23 cellular contexts compared by ENCODE assay signal in the genomic region with DNA sequence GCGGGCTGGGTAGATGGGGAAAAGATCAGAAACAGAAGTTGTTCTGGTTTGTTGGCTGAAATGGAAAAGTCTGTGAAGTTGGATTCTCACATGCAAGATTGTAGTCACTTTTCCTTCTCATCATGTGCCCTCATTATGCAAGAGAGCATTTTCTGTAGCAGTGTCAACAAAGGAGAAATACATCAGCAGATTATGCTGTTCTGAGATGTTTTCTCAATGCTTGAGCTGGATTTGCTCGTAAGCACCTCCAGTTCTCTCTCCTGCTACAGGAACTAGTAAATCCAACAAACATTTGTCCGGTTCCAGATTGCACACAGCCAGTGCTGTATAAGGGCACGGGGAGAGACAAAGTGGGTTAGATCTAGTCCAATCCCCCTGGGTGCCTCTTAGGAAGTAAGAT.
"Had no signal": no experiment of that assay in that cellular context is flagged by ENCODE, and none has a peak within 500 bp of the region (broad histone marks: within the 10 kb centered on the region; RNA-seq: fewer than 3 reads in every experiment).

No MANE protein-coding gene starts in this region.

- ATAC-seq: PC-3, SK-N-SH treated with all-trans-retinoic acid at 6 μM for 48 hours, WTC11 had no signal

- H3K4me1 ChIP-seq: adrenal gland, breast epithelium had no signal

- H3K27me3 ChIP-seq: adrenal gland, breast epithelium, SJSA1 had no signal

- H3K4me3 ChIP-seq: adrenal gland, breast epithelium, SJSA1 had no signal

- H3K36me3 Mint-ChIP-seq: activated naive CD8-positive, alpha-beta T cell treated with anti-CD3 and anti-CD28 coated beads, Interleukin-2, amount 10 ng/mL, durations not matched to agents 7 days and 5 days; WTC11 had no signal

- H3K27ac ChIP-seq: adrenal gland, breast epithelium, SJSA1 had no signal

- DNase-seq: activated CD4-positive, alpha-beta T cell treated with anti-CD3 and anti-CD28 coated beads, Interleukin-2, amount 10 ng/mL, durations not matched to agents 24 days and 14 days; activated CD4-positive, alpha-beta T cell treated with anti-CD3 and anti-CD28 coated beads, Interleukin-2, amount 50 U/mL, for 48 hours; activated CD4-positive, CD25-positive, alpha-beta regulatory T cell treated with anti-CD3 and anti-CD28 coated beads, Interleukin-2, amount 50 U/mL, for 72 hours; activated naive CD4-positive, alpha-beta T cell treated with anti-CD3 and anti-CD28 coated beads, Interleukin-2, amount 50 U/mL, for 16 hours; activated naive CD8-positive, alpha-beta T cell treated with anti-CD3 and anti-CD28 coated beads, Interleukin-2, amount 10 ng/mL, durations not matched to agents 7 days and 5 days; activated T-cell treated with anti-CD3 and anti-CD28 coated beads for 4 hours; adrenal gland; aorta; central memory CD4-positive, alpha-beta T cell; KG1; NCI-H1092; NCI-H1417 treated with DMSO at 0.1 percent for 48 hours; NCI-H187; NCI-H2081; NCI-H510A treated with DMSO at 0.1 percent for 48 hours; PC-3; SHP77; SW 1271 had no signal

- H3K27ac Mint-ChIP-seq: activated CD4-positive, alpha-beta T cell treated with anti-CD3 and anti-CD28 coated beads, Interleukin-2, amount 10 ng/mL, durations not matched to agents 24 days and 14 days; activated naive CD8-positive, alpha-beta T cell treated with anti-CD3 and anti-CD28 coated beads, Interleukin-2, amount 10 ng/mL, durations not matched to agents 7 days and 5 days; T-helper 1 cell treated with Interleukin-12 subunit alpha and Interleukin-12 subunit beta and Interleukin-4 antibody, amounts not matched to agents 30 μg/mL and 1 μg/mL, for 36 hours; WTC11 had no signal

- H3K9me3 Mint-ChIP-seq: activated naive CD8-positive, alpha-beta T cell treated with anti-CD3 and anti-CD28 coated beads, Interleukin-2, amount 10 ng/mL, durations not matched to agents 7 days and 5 days; T-helper 1 cell treated with Interleukin-12 subunit alpha and Interleukin-12 subunit beta and Interleukin-4 antibody, amounts not matched to agents 30 μg/mL and 1 μg/mL, for 36 hours had no signal

- H3K4me1 Mint-ChIP-seq: WTC11 had no signal

- H3K36me3 ChIP-seq: adrenal gland, breast epithelium, SJSA1 had no signal

- H3K4me3 Mint-ChIP-seq: activated CD4-positive, alpha-beta T cell treated with anti-CD3 and anti-CD28 coated beads, Interleukin-2, amount 10 ng/mL, durations not matched to agents 24 days and 14 days; activated naive CD8-positive, alpha-beta T cell treated with anti-CD3 and anti-CD28 coated beads, Interleukin-2, amount 10 ng/mL, durations not matched to agents 7 days and 5 days; T-helper 1 cell treated with Interleukin-12 subunit alpha and Interleukin-12 subunit beta and Interleukin-4 antibody, amounts not matched to agents 30 μg/mL and 1 μg/mL, for 36 hours; WTC11 had no signal
